15 cellular contexts compared by ENCODE assay signal in the genomic region with DNA sequence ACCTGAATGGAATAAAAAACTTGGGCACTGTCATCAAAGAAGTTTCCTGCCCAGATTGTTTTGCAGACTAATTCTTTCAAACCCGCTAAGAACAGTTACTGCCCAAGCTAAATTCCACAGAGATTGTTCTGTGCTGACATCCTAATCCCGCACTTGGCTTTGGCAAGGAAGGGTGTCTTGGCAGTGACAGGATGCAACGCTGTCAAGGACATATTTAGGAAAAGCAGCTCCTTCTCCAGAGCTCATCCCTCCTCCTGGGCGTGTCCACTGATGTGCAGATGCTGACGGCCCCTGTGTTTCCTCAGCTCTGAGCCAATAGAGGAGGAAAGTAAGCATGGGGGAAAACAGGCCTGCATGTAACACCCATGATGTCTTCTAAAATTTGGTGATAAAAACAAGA.
DNase-seq lines count a peak whose midpoint lies in the region; ATAC-seq and TF ChIP-seq lines count a peak whose summit lies in the region.
"Had no signal": no experiment of that assay in that cellular context is flagged by ENCODE, and none has a peak within 500 bp of the region (broad histone marks: within the 10 kb centered on the region; RNA-seq: fewer than 3 reads in every experiment).

No MANE protein-coding gene starts in this region.

- peaks cover 16% of the 10 kb centered on the region for H3K4me1 Mint-ChIP-seq in T-helper 17 cell
- H3K4me1 Mint-ChIP-seq: natural killer cell had no signal

- no peaks in the 10 kb centered on the region for H3K27me3 Mint-ChIP-seq in T-helper 17 cell

- no peaks in the 10 kb centered on the region for H3K9me3 ChIP-seq in adipocyte (ENCODE audit: control insufficient read depth, low read length)
- no peaks in the 10 kb centered on the region for H3K9me3 ChIP-seq in heart right ventricle
- no peaks in the 10 kb centered on the region for H3K9me3 ChIP-seq in gastrocnemius medialis
- H3K9me3 ChIP-seq in T-helper 17 cell (ENCODE audit: control insufficient read depth, low read length, poor library complexity, severe bottlenecking) = no peaks in the 10 kb centered on the region
- H3K9me3 ChIP-seq: SJCRH30 had no signal

- H3K27me3 ChIP-seq in adipocyte (replicated peaks; ENCODE audit: control insufficient read depth, insufficient read depth, low read length) (no peaks in the 10 kb centered on the region), heart right ventricle (no peaks in the 10 kb centered on the region), gastrocnemius medialis (no peaks in the 10 kb centered on the region)

- DNase-seq in AG10803 (ENCODE audit: low read depth) (peak; percentile 98), adipocyte (ENCODE audit: low read depth) (peak; percentile 66), heart right ventricle (peak in 1 of 2 donors; percentile 34), gastrocnemius medialis (peak; percentile 40 to 69), COLO829 (ENCODE audit: low spot score) (no peak), T-helper 1 cell (no peak), T-helper 17 cell (no peak)
- no peak for DNase-seq in activated CD8-positive, alpha-beta memory T cell treated with anti-CD3 and anti-CD28 coated beads, Interleukin-2, amount 50 U/mL, for 48 hours
- DNase-seq: activated CD4-positive, alpha-beta T cell treated with anti-CD3 and anti-CD28 coated beads for 48 hours; activated effector memory CD4-positive, alpha-beta T cell treated with Interleukin-2 at 50 U/mL for 16 hours; MM.1S; natural killer cell; NCI-H510A; SJCRH30; stimulated activated CD4-positive, alpha-beta T cell treated with anti-CD3 and anti-CD28 coated beads, Interleukin-15, amount 100 ng/mL, for 24 hours had no signal

- H3K27ac ChIP-seq in heart right ventricle (peak overlapping the region in 2 of 10 donors; percentile 48 to 57), gastrocnemius medialis (peak overlapping the region; percentile 14 to 48 (median 18))
- H3K27ac ChIP-seq: SJCRH30 had no signal

- H3K4me3 Mint-ChIP-seq in T-helper 17 cell = no peak overlapping the region
- H3K4me3 Mint-ChIP-seq: natural killer cell had no signal

- ATAC-seq in heart right ventricle = peak in 6 of 8 donors; percentile 27 to 74 (median 72)
- peak; percentile 78 to 79 for ATAC-seq in gastrocnemius medialis
- ATAC-seq in T-helper 17 cell = no peak
- ATAC-seq: natural killer cell had no signal

- H3K36me3 Mint-ChIP-seq in T-helper 17 cell (ENCODE audit: low read depth) = peaks cover 2% of the 10 kb centered on the region
- H3K36me3 Mint-ChIP-seq: natural killer cell had no signal

- intact Hi-C loops in heart right ventricle (cut with DNase I) = loop anchor here in 2 of 10 donors (5.0 to 10.0 kb wide), 2 partner anchors 48 to 55 kb away; no protein-coding TSS in a partner anchor
- intact Hi-C loops in gastrocnemius medialis (cut with DNase I; ENCODE audit: low total_unique reads) = no loop called here

- H3K4me1 ChIP-seq in adipocyte (ENCODE audit: control insufficient read depth, insufficient read depth, low read length) = peaks cover 13% of the 10 kb centered on the region
- peaks cover 4 to 48% (median 22%) of the 10 kb centered on the region in 9 donors for H3K4me1 ChIP-seq in heart right ventricle
- H3K4me1 ChIP-seq in gastrocnemius medialis = peaks cover 51 to 52% of the 10 kb centered on the region in 2 donors
- H3K4me1 ChIP-seq: SJCRH30 had no signal

- 39 to 55% methylated on average over 5 of the region's 5 CpGs for WGBS in heart right ventricle, 2 donors

- H3K4me3 ChIP-seq in AG10803 (ENCODE audit: low read length) (no peak overlapping the region), adipocyte (ENCODE audit: low read length) (no peak overlapping the region), heart right ventricle (no peak overlapping the region), gastrocnemius medialis (no peak overlapping the region)
- H3K4me3 ChIP-seq: SJCRH30 had no signal

- H3K9ac ChIP-seq in adipocyte (ENCODE audit: low read length) = peak overlapping the region; percentile 26

- no peaks in the 10 kb centered on the region for H3K36me3 ChIP-seq in adipocyte (ENCODE audit: control insufficient read depth, insufficient read depth, low read length, severe bottlenecking)
- H3K36me3 ChIP-seq in heart right ventricle = no peaks in the 10 kb centered on the region
- H3K36me3 ChIP-seq in gastrocnemius medialis = no peaks in the 10 kb centered on the region
- H3K36me3 ChIP-seq: SJCRH30 had no signal

- TF ChIP-seq CTCF in AG10803 (conservative IDR thresholded peaks at IDR 0.05; ENCODE audit: low read length) = no peak
- TF ChIP-seq CTCF in heart right ventricle (IDR thresholded peaks at IDR 0.05) = no peak
- TF ChIP-seq CTCF in gastrocnemius medialis (IDR thresholded peaks at IDR 0.05 in 4 of 5, conservative IDR thresholded peaks at IDR 0.05 in 1 of 5) = no peak

- no peak overlapping the region for H3K27ac Mint-ChIP-seq in T-helper 17 cell
- H3K27ac Mint-ChIP-seq: natural killer cell had no signal

- in situ Hi-C loops in gastrocnemius medialis (cut with MboI; ENCODE audit: low sequenced_read_pairs in 4 of 4) = no loop called here

- no peak for TF ChIP-seq POLR2A in gastrocnemius medialis (IDR thresholded peaks at IDR 0.05)

Comparison
In these comparisons a context has a peak if more than half of its experiments do, and no peak if none do; other contexts are left out.
1. DNase-seq: peak in AG10803 (single experiment), adipocyte (single experiment) and gastrocnemius medialis (2 of 2); none in COLO829 (single experiment), activated CD8-positive, alpha-beta memory T cell treated with anti-CD3 and anti-CD28 coated beads, Interleukin-2, amount 50 U/mL, for 48 hours (single experiment), T-helper 1 cell (0 of 5) and T-helper 17 cell (0 of 3).